Comparison of ENCODE assay signal across 8 cellular contexts in the genomic region with DNA sequence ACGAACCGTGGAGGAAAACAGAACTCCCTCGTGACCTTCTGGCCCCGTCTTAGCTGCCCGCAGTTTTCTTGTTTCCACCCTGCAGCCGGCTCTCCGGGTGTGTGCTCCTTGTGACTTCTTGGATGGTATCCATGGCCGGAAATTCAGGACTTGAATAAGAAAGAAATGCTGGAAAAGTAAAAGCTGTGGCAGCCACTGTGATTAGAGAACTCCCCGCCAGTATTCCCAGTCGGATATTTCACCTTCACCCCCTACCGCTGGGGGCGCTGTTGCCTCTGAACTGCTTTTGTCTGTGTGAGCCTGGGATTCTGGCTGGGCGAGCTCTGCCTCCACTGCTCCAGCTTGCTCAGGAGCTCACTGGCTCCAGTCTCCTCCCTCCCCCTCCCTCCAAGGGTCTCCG. TPM values are rescaled to one million over a fixed set of nuclear protein-coding genes. Genes with fewer than 3 reads are reported as not detected.
DNase-seq lines count a peak whose midpoint lies in the region; ATAC-seq and TF ChIP-seq lines count a peak whose summit lies in the region.

No MANE protein-coding gene starts in this region.

- WGBS in ovary, 3 donors: 13 to 48% (median 16%) methylated on average over 14 of the region's 14 CpGs

- peak overlapping the region; percentile 60 for H2AFZ ChIP-seq in fibroblast of lung (ENCODE audit: low read length)

- no peaks in the 10 kb centered on the region for H3K36me3 ChIP-seq in fibroblast of lung (ENCODE audit: control insufficient read depth, insufficient read depth, low read length)
- H3K36me3 ChIP-seq in ovary: no peaks in the 10 kb centered on the region

- H3K27ac ChIP-seq in fibroblast of lung (ENCODE audit: insufficient read depth, low read length): no peak overlapping the region
- H3K27ac ChIP-seq in ovary: peak overlapping the region in 1 of 2 donors; percentile 63

- no peaks in the 10 kb centered on the region for H4K20me1 ChIP-seq in fibroblast of lung (ENCODE audit: control insufficient read depth, extremely low read depth, insufficient read depth, low read length)

- no peak overlapping the region for H3K4me2 ChIP-seq in fibroblast of lung (ENCODE audit: extremely low read depth, insufficient read depth, low read length)

- H3K9ac ChIP-seq in fibroblast of lung (ENCODE audit: insufficient read depth, low read length): no peak overlapping the region

- intact Hi-C loops in ovary (cut with DNase I): loop anchor here in 3 of 4 donors (2.0 to 10.0 kb wide), 3 partner anchors 41 to 45 kb away; a partner anchor contains a TSS

- H3K4me1 ChIP-seq in fibroblast of lung (ENCODE audit: control insufficient read depth, extremely low read depth, insufficient read depth, low read length): peaks cover 2% of the 10 kb centered on the region
- peaks cover 1% of the 10 kb centered on the region for H3K4me1 ChIP-seq in ovary (ENCODE audit: insufficient read depth)

- peak; percentile 31 for DNase-seq in SHP77 treated with DMSO at 0.1 percent for 48 hours (lab: John Stamatoyannopoulos, UW)
- peak in 1 of 2 donors; percentile 53 for DNase-seq in fibroblast of lung (ENCODE audit: low read depth in 2 of 2)
- peak; percentile 62 to 83 (median 68) for DNase-seq in ovary
- DNase-seq in mesenteric fat pad (ENCODE audit: low spot score): no peak
- no peak for DNase-seq in NCI-H2081 treated with DMSO at 0.1 percent for 48 hours (lab: John Stamatoyannopoulos, UW)

- H3K27me3 ChIP-seq in fibroblast of lung (ENCODE audit: control insufficient read depth, insufficient read depth, low read length) (no peaks in the 10 kb centered on the region), ovary (no peaks in the 10 kb centered on the region)

- TF ChIP-seq POLR2A in ovary (IDR thresholded peaks at IDR 0.05): no peak

- TF ChIP-seq CTCF in GM12872 (IDR thresholded peaks at IDR 0.05; ENCODE audit: insufficient read depth, low read depth, low read length): peak; percentile 94
- TF ChIP-seq CTCF in fibroblast of lung (conservative IDR thresholded peaks at IDR 0.05 in 1 of 2, IDR thresholded peaks at IDR 0.05 in 1 of 2; ENCODE audit: low read depth in 1 of 2, low read length in 2 of 2): peak; percentile 43 to 49
- peak in 1 of 3 donors; percentile 50 for TF ChIP-seq CTCF in ovary (IDR thresholded peaks at IDR 0.05)

- H3K4me3 ChIP-seq in fibroblast of lung (replicated peaks in 1 of 4; ENCODE audit: control extremely low read depth in 1 of 4, insufficient read depth in 1 of 4, low read depth in 3 of 4, low read length in 4 of 4) (peak overlapping the region in 1 of 4 experiments; percentile 19), ovary (no peak overlapping the region)

- H3K9me3 ChIP-seq in fibroblast of lung (ENCODE audit: control insufficient read depth, insufficient read depth, low read depth, low read length) (no peaks in the 10 kb centered on the region), ovary (no peaks in the 10 kb centered on the region)

- ATAC-seq in GM21367 (IDR thresholded peaks at IDR 0.05; ENCODE audit: unreplicated experiment) (no peak), HG03139 (IDR thresholded peaks at IDR 0.05; ENCODE audit: unreplicated experiment) (no peak)

- no peaks in the 10 kb centered on the region for H3K79me2 ChIP-seq in fibroblast of lung (ENCODE audit: control insufficient read depth, insufficient read depth, low read length)

- TF ChIP-seq EP300 in ovary (IDR thresholded peaks at IDR 0.05): no peak

RNA-seq across cellular contexts. Expression of a gene that starts 41.5 kb away (rescaled TPM):
- total RNA-seq in fibroblast of lung: 27.2 and 37.8 TPM in 2 replicates
- 8.2 and 17.2 TPM in 2 replicates for polyA plus RNA-seq in fibroblast of lung
- polyA plus RNA-seq in fibroblast of lung (2012): 4.5 and 9.0 TPM in 2 replicates
- 0.86 and 1.7 TPM in 2 replicates for polyA minus RNA-seq in fibroblast of lung (ENCODE audit: low replicate concordance)
- total RNA-seq in ovary: 10 to 100 TPM; 11.9 to 35.3 (median 21.0) TPM
- 10 to 100 TPM in 1 of 2 donors, 1 to 10 TPM in 1; 8.5 to 12.4 TPM for polyA plus RNA-seq in ovary
- 18.7 TPM for total RNA-seq in mesenteric fat pad

RNA-seq across cellular contexts. Expression of a gene that starts 45.4 kb away (rescaled TPM):
- total RNA-seq in fibroblast of lung (9.4 and 11.3 TPM in 2 replicates), ovary (10 to 100 TPM in 5 of 7 donors, 1 to 10 TPM in 2; 6.4 to 14.6 (median 12.7) TPM), mesenteric fat pad (10.1 TPM)
- polyA plus RNA-seq in fibroblast of lung (2.3 and 5.6 TPM in 2 replicates), ovary (10 to 100 TPM in 1 of 2 donors, 1 to 10 TPM in 1; 9.4 to 16.1 TPM)
- 2.7 and 4.8 TPM in 2 replicates for polyA plus RNA-seq in fibroblast of lung (2012)
- 12.3 TPM in 1 of 2 replicates, not detected in the other for polyA minus RNA-seq in fibroblast of lung (ENCODE audit: low replicate concordance)

Comparison
In these comparisons a context has a peak if more than half of its experiments do, and no peak if none do; other contexts are left out.
1. DNase-seq: peak in SHP77 treated with DMSO at 0.1 percent for 48 hours (single experiment) and ovary (5 of 5); none in mesenteric fat pad (single experiment) and NCI-H2081 treated with DMSO at 0.1 percent for 48 hours (single experiment).